ENCODE assay signal across 24 cellular contexts in the genomic region with DNA sequence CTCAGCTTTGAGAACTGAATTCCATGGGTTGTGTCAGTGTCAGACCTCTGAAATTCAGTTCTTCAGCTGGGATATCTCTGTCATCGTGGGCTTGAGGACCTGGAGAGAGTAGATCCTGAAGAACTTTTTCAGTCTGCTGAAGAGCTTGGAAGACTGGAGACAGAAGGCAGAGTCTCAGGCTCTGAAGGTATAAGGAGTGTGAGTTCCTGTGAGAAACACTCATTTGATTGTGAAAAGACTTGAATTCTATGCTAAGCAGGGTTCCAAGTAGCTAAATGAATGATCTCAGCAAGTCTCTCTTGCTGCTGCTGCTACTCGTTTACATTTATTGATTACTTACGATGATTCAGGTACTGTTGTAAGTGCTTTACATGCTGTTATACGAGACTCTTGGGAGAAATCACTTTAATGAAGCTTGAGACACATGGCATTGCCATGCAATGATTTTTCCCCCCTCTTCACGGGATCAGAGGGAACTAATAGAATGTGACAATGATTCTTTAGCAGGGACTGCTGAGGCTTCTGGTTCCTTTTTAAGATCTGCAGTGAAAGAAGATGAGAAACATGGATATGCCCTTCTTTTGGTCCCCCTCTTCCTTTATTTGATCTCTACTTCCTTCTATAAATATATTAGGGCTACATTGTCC.
DNase-seq lines count a peak whose midpoint lies in the region; ATAC-seq and TF ChIP-seq lines count a peak whose summit lies in the region.
"Had no signal": no experiment of that assay in that cellular context is flagged by ENCODE, and none has a peak within 500 bp of the region (broad histone marks: within the 10 kb centered on the region; RNA-seq: fewer than 3 reads in every experiment).

No MANE protein-coding gene starts in this region.

- no peaks in the 10 kb centered on the region for H3K9me3 ChIP-seq in CD4-positive, CD25-positive, alpha-beta regulatory T cell (ENCODE audit: control insufficient read depth in 2 of 2, low read length in 2 of 2)
- no peaks in the 10 kb centered on the region for H3K9me3 ChIP-seq in CD8-positive, alpha-beta T cell (ENCODE audit: low read length)
- H3K9me3 ChIP-seq in T-helper 17 cell (ENCODE audit: control insufficient read depth, low read length, poor library complexity, severe bottlenecking) (no peaks in the 10 kb centered on the region), endodermal cell (ENCODE audit: control insufficient read depth, low read length) (no peaks in the 10 kb centered on the region), WERI-Rb-1 (ENCODE audit: severe bottlenecking) (no peaks in the 10 kb centered on the region)
- H3K9me3 ChIP-seq: ascending aorta, left ventricle myocardium inferior, mucosa of descending colon, uterus had no signal

- H3K36me3 ChIP-seq in CD4-positive, CD25-positive, alpha-beta regulatory T cell (ENCODE audit: control insufficient read depth, insufficient read depth, low read length), result peaks cover 21% of the 10 kb centered on the region
- H3K36me3 ChIP-seq in CD8-positive, alpha-beta T cell (ENCODE audit: insufficient read depth, low read length), result no peaks in the 10 kb centered on the region
- H3K36me3 ChIP-seq in endodermal cell (ENCODE audit: control insufficient read depth, insufficient read depth, low read length) (no peaks in the 10 kb centered on the region), WERI-Rb-1 (no peaks in the 10 kb centered on the region)
- H3K36me3 ChIP-seq: ascending aorta, left ventricle myocardium inferior, uterus had no signal

- peak overlapping the region; percentile 56 for H3K4me3 ChIP-seq in CD4-positive, CD25-positive, alpha-beta regulatory T cell (ENCODE audit: low read depth, low read length)
- H3K4me3 ChIP-seq in CD8-positive, alpha-beta T cell (ENCODE audit: low read depth, low read length), result no peak overlapping the region
- H3K4me3 ChIP-seq in endodermal cell (ENCODE audit: low read length), result no peak overlapping the region
- H3K4me3 ChIP-seq in WERI-Rb-1 (ENCODE audit: low read depth, low read length), result no peak overlapping the region
- H3K4me3 ChIP-seq: ascending aorta, left ventricle myocardium inferior, mucosa of descending colon, uterus had no signal

- peak overlapping the region; percentile 88 for H3K27ac ChIP-seq in CD4-positive, CD25-positive, alpha-beta regulatory T cell (ENCODE audit: insufficient read depth, low read length, poor library complexity, severe bottlenecking)
- no peak overlapping the region for H3K27ac ChIP-seq in CD8-positive, alpha-beta T cell (ENCODE audit: low read depth, low read length)
- no peak overlapping the region for H3K27ac ChIP-seq in endodermal cell (ENCODE audit: low read depth, low read length)
- no peak overlapping the region for H3K27ac ChIP-seq in WERI-Rb-1
- H3K27ac ChIP-seq in foreskin keratinocyte, result no peak overlapping the region
- H3K27ac ChIP-seq: ascending aorta, epithelial cell of prostate, left ventricle myocardium inferior, uterus had no signal

- 60 to 61% methylated on average over 5 of the region's 5 CpGs for WGBS in endodermal cell (ENCODE audit: insufficient coverage in 1 of 2, insufficient read length in 1 of 2), 2 experiments

- peaks cover 25% of the 10 kb centered on the region for H3K36me3 Mint-ChIP-seq in CD4-positive, CD25-positive, alpha-beta regulatory T cell
- no peaks in the 10 kb centered on the region for H3K36me3 Mint-ChIP-seq in CD8-positive, alpha-beta T cell
- H3K36me3 Mint-ChIP-seq in T-helper 17 cell (ENCODE audit: low read depth) (peaks cover 2% of the 10 kb centered on the region), endodermal cell (ENCODE audit: low read depth) (no peaks in the 10 kb centered on the region)

- no peaks in the 10 kb centered on the region for H3K27me3 Mint-ChIP-seq in CD4-positive, CD25-positive, alpha-beta regulatory T cell
- no peaks in the 10 kb centered on the region for H3K27me3 Mint-ChIP-seq in CD8-positive, alpha-beta T cell (ENCODE audit: low read depth)
- H3K27me3 Mint-ChIP-seq in T-helper 17 cell (no peaks in the 10 kb centered on the region), endodermal cell (ENCODE audit: insufficient read depth) (no peaks in the 10 kb centered on the region)
- H3K27me3 Mint-ChIP-seq: activated naive CD4-positive, alpha-beta T cell treated with anti-CD3 and anti-CD28 coated beads, Interleukin-2, amount 10 ng/mL, durations not matched to agents 7 days and 5 days; progenitor cell of endocrine pancreas had no signal

- peak overlapping the region; percentile 73 to 83 (median 76) for H3K4me3 Mint-ChIP-seq in CD4-positive, CD25-positive, alpha-beta regulatory T cell
- H3K4me3 Mint-ChIP-seq in CD8-positive, alpha-beta T cell, result no peak overlapping the region
- H3K4me3 Mint-ChIP-seq in T-helper 17 cell (no peak overlapping the region), endodermal cell (no peak overlapping the region)
- H3K4me3 Mint-ChIP-seq: activated naive CD4-positive, alpha-beta T cell treated with anti-CD3 and anti-CD28 coated beads, Interleukin-2, amount 10 ng/mL, durations not matched to agents 7 days and 5 days; neural crest cell had no signal

- H3K9me3 Mint-ChIP-seq in CD4-positive, CD25-positive, alpha-beta regulatory T cell, result no peaks in the 10 kb centered on the region
- H3K9me3 Mint-ChIP-seq in CD8-positive, alpha-beta T cell, result no peaks in the 10 kb centered on the region
- H3K9me3 Mint-ChIP-seq in endodermal cell, result no peaks in the 10 kb centered on the region
- H3K9me3 Mint-ChIP-seq: activated naive CD4-positive, alpha-beta T cell treated with anti-CD3 and anti-CD28 coated beads, Interleukin-2, amount 10 ng/mL, durations not matched to agents 7 days and 5 days; neural crest cell had no signal

- no peak for DNase-seq in CD4-positive, CD25-positive, alpha-beta regulatory T cell
- DNase-seq in CD8-positive, alpha-beta T cell, result no peak
- DNase-seq in T-helper 17 cell, result no peak
- DNase-seq in endodermal cell, result no peak
- DNase-seq in WERI-Rb-1, result no peak
- no peak for DNase-seq in HuH-7 (ENCODE audit: low spot score)
- DNase-seq in foreskin keratinocyte, result no peak
- DNase-seq: activated naive CD4-positive, alpha-beta T cell treated with anti-CD3 and anti-CD28 coated beads, Interleukin-2, amount 10 ng/mL, durations not matched to agents 7 days and 5 days; caudate nucleus; DMS53; foreskin fibroblast; GDM1; left ventricle myocardium inferior; mucosa of descending colon; NCI-H1048; NCI-H187 treated with DMSO at 0.1 percent for 48 hours; NCI-H2227 treated with DMSO at 0.1 percent for 48 hours; substantia nigra; uterus had no signal

- TF ChIP-seq CTCF in CD8-positive, alpha-beta T cell (IDR thresholded peaks at IDR 0.05), result no peak
- TF ChIP-seq CTCF in endodermal cell (conservative IDR thresholded peaks at IDR 0.05) (no peak), WERI-Rb-1 (IDR thresholded peaks at IDR 0.05; ENCODE audit: low read depth, low read length) (no peak), foreskin keratinocyte (conservative IDR thresholded peaks at IDR 0.05) (no peak)

- intact Hi-C loops in CD8-positive, alpha-beta T cell (cut with DNase I, micrococcal nuclease), result no loop called here

- CTCF ChIA-PET in CD8-positive, alpha-beta T cell (lab: Charles Lee), result interaction anchor here (0.9 to 2.0 kb wide), 2 partner anchors 18 to 22 kb away, joined by 3 to 4 read pairs; no protein-coding TSS in a partner anchor

- peaks cover 30 to 95% (median 67%) of the 10 kb centered on the region in 4 donors for H3K4me1 Mint-ChIP-seq in CD4-positive, CD25-positive, alpha-beta regulatory T cell
- H3K4me1 Mint-ChIP-seq in CD8-positive, alpha-beta T cell (ENCODE audit: low read depth), result peaks cover 23% of the 10 kb centered on the region
- peaks cover 17% of the 10 kb centered on the region for H3K4me1 Mint-ChIP-seq in T-helper 17 cell
- H3K4me1 Mint-ChIP-seq in endodermal cell, result peaks cover 16% of the 10 kb centered on the region

- H3K27ac Mint-ChIP-seq in CD4-positive, CD25-positive, alpha-beta regulatory T cell, result peak overlapping the region; percentile 97 to 100 (median 98)
- H3K27ac Mint-ChIP-seq in CD8-positive, alpha-beta T cell, result peak overlapping the region; percentile 28
- H3K27ac Mint-ChIP-seq in T-helper 17 cell (peak overlapping the region; percentile 85), endodermal cell (peak overlapping the region; percentile 69)
- H3K27ac Mint-ChIP-seq: activated naive CD4-positive, alpha-beta T cell treated with anti-CD3 and anti-CD28 coated beads, Interleukin-2, amount 10 ng/mL, durations not matched to agents 7 days and 5 days; progenitor cell of endocrine pancreas had no signal

- no peak for ATAC-seq in CD4-positive, CD25-positive, alpha-beta regulatory T cell (ENCODE audit: low read depth in 2 of 2)
- ATAC-seq in CD8-positive, alpha-beta T cell, result no peak
- no peak for ATAC-seq in T-helper 17 cell
- no peak for ATAC-seq in foreskin keratinocyte
- ATAC-seq: HCT116 had no signal

- no peaks in the 10 kb centered on the region for H3K27me3 ChIP-seq in CD4-positive, CD25-positive, alpha-beta regulatory T cell (ENCODE audit: control insufficient read depth, insufficient read depth, low read length)
- no peaks in the 10 kb centered on the region for H3K27me3 ChIP-seq in CD8-positive, alpha-beta T cell (ENCODE audit: insufficient read depth, low read length)
- no peaks in the 10 kb centered on the region for H3K27me3 ChIP-seq in endodermal cell (ENCODE audit: control insufficient read depth, insufficient read depth, low read length, poor library complexity, severe bottlenecking)
- H3K27me3 ChIP-seq in WERI-Rb-1 (ENCODE audit: insufficient read depth, low read depth, severe bottlenecking), result no peaks in the 10 kb centered on the region
- peaks cover 2% of the 10 kb centered on the region for H3K27me3 ChIP-seq in foreskin keratinocyte
- H3K27me3 ChIP-seq: ascending aorta, uterus had no signal

- H3K4me1 ChIP-seq in CD4-positive, CD25-positive, alpha-beta regulatory T cell (ENCODE audit: control insufficient read depth, insufficient read depth, low read length, poor library complexity, severe bottlenecking), result peaks cover 95% of the 10 kb centered on the region
- peaks cover 11% of the 10 kb centered on the region for H3K4me1 ChIP-seq in CD8-positive, alpha-beta T cell (ENCODE audit: insufficient read depth, low read length)
- H3K4me1 ChIP-seq in endodermal cell (ENCODE audit: control insufficient read depth, insufficient read depth, low read length), result peaks cover 2% of the 10 kb centered on the region
- no peaks in the 10 kb centered on the region for H3K4me1 ChIP-seq in foreskin keratinocyte
- H3K4me1 ChIP-seq: uterus had no signal

- POLR2A ChIA-PET in CD8-positive, alpha-beta T cell (lab: Charles Lee), result interaction anchor here (1.6 kb wide), 1 partner anchor 19 kb away, joined by 4 read pairs; no protein-coding TSS in a partner anchor

- no peak overlapping the region for H3K9ac ChIP-seq in endodermal cell (ENCODE audit: extremely low read depth, low read length, poor library complexity, severe bottlenecking)

Comparison
In these comparisons a context has a peak if more than half of its experiments do, and no peak if none do; other contexts are left out.
1. H3K27ac Mint-ChIP-seq: peak in every context shown above with its lines; median percentile 98 in CD4-positive, CD25-positive, alpha-beta regulatory T cell; 85 in T-helper 17 cell; 69 in endodermal cell; 28 in CD8-positive, alpha-beta T cell.
2. H3K4me3 Mint-ChIP-seq: peak in CD4-positive, CD25-positive, alpha-beta regulatory T cell (4 of 4); none in CD8-positive, alpha-beta T cell (single experiment), T-helper 17 cell (single experiment) and endodermal cell (single experiment).